In the genomic region with DNA sequence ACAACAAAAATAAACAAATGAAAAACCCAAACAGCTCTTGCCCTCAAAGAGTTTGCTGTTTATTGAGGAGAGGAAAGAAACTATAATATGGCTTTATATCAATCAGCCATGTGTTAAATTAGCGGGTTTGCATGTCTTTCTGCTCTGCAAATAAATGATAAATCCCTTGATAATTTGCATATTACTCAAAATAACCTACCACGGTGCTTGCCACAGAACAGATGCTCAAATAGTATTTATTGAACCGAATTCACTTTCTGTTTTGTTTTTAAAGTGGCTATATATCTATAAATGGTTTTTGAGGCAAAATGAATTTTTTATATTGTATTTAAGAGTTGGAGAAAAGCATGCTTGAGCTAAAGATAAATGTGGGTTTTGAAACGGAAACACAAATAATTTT, we compare ENCODE assay signal across 29 cellular contexts.
DNase-seq lines count a peak whose midpoint lies in the region; ATAC-seq, FAIRE-seq and TF ChIP-seq lines count a peak whose summit lies in the region.
"Had no signal": no experiment of that assay in that cellular context is flagged by ENCODE, and none has a peak within 500 bp of the region (broad histone marks: within the 10 kb centered on the region; RNA-seq: fewer than 3 reads in every experiment).

No MANE protein-coding gene starts in this region.

- ATAC-seq in GM18907 (IDR thresholded peaks at IDR 0.05; ENCODE audit: unreplicated experiment): peak; percentile 72
- peak; percentile 53 for ATAC-seq in HG02623 (IDR thresholded peaks at IDR 0.05; ENCODE audit: unreplicated experiment)
- peak; percentile 82 for ATAC-seq in HG03342 (IDR thresholded peaks at IDR 0.05; ENCODE audit: unreplicated experiment)
- ATAC-seq: activated naive CD8-positive, alpha-beta T cell treated with anti-CD3 and anti-CD28 coated beads, Interleukin-2, amount 50 U/mL, for 24 hours; natural killer cell treated with Interleukin-12 subunit alpha and Interleukin-12 subunit beta and Interleukin-15 and Interleukin-18, amount 100 ng/mL, for 72 hours; Right ventricle myocardium inferior; stimulated activated naive CD8-positive, alpha-beta T cell treated with anti-CD3 and anti-CD28 coated beads, Interleukin-15, Interleukin-2, amounts not matched to agents 100 U/mL and 50 U/mL, for 24 hours had no signal

- H3K27ac ChIP-seq in DOHH2 (ENCODE audit: low read depth, low read length): peak overlapping the region; percentile 37
- no peak overlapping the region for H3K27ac ChIP-seq in thyroid gland
- no peak overlapping the region for H3K27ac ChIP-seq in spleen
- H3K27ac ChIP-seq: 22Rv1, left ventricle myocardium inferior, ovary, tibial artery had no signal

- FAIRE-seq in H54 (lab: Jason Lieb, UNC): no peak
- FAIRE-seq: GM19239 had no signal

- no peak for TF ChIP-seq CTCF in DOHH2 (IDR thresholded peaks at IDR 0.05; ENCODE audit: low read depth, low read length, poor library complexity, severe bottlenecking)
- TF ChIP-seq CTCF in thyroid gland (IDR thresholded peaks at IDR 0.05): no peak
- TF ChIP-seq CTCF in spleen (IDR thresholded peaks at IDR 0.05 in 8 of 11, conservative IDR thresholded peaks at IDR 0.05 in 3 of 11): no peak

- H3K79me2 ChIP-seq in DOHH2 (ENCODE audit: control insufficient read depth, low read length): no peaks in the 10 kb centered on the region

- no peaks in the 10 kb centered on the region for H3K36me3 ChIP-seq in DOHH2 (ENCODE audit: control insufficient read depth, low read length)
- H3K36me3 ChIP-seq in thyroid gland: no peaks in the 10 kb centered on the region
- no peaks in the 10 kb centered on the region for H3K36me3 ChIP-seq in spleen
- H3K36me3 ChIP-seq: left ventricle myocardium inferior, ovary, tibial artery had no signal

- DNase-seq in thyroid gland (no peak), spleen (no peak), H54 (ENCODE audit: insufficient read length, low spot score) (no peak), NCI-H1694 treated with DMSO at 0.1 percent for 48 hours (lab: John Stamatoyannopoulos, UW) (no peak)
- DNase-seq: activated B cell treated with CpG ODN at 0.5 μM for 24 hours; activated CD4-positive, alpha-beta T cell treated with anti-CD3 and anti-CD28 coated beads, Interleukin-2, amount 50 U/mL, for 48 hours; activated effector memory CD4-positive, alpha-beta T cell treated with Interleukin-2 at 50 U/mL for 16 hours; activated naive CD8-positive, alpha-beta T cell treated with anti-CD3 and anti-CD28 coated beads, Interleukin-2, amount 50 U/mL, for 24 hours; DMS79 treated with DMSO at 0.1 percent for 48 hours; erythroblast; foreskin melanocyte; hippocampal formation; left ventricle myocardium inferior; NCI-H1092 treated with DMSO at 0.1 percent for 48 hours; NCI-H2029 treated with DMSO at 0.1 percent for 48 hours; OCI-M1; ovary; stimulated activated CD4-positive, alpha-beta T cell treated with anti-CD3 and anti-CD28 coated beads, Interleukin-4, amount 100 ng/mL, for 24 hours; stimulated activated naive CD8-positive, alpha-beta T cell treated with anti-CD3 and anti-CD28 coated beads, Interleukin-15, Interleukin-2, amounts not matched to agents 100 U/mL and 50 U/mL, for 24 hours; T1000; tibial artery had no signal

- H3K4me1 ChIP-seq in DOHH2 (ENCODE audit: control insufficient read depth, low read length) (peaks cover 81% of the 10 kb centered on the region), thyroid gland (no peaks in the 10 kb centered on the region), spleen (no peaks in the 10 kb centered on the region)
- H3K4me1 ChIP-seq: left ventricle myocardium inferior, tibial artery had no signal

- H3K9me2 ChIP-seq in DOHH2 (replicated peaks; ENCODE audit: control insufficient read depth, low read length): no peaks in the 10 kb centered on the region

- H3K9me3 ChIP-seq in DOHH2 (ENCODE audit: control insufficient read depth, insufficient read depth, low read length): no peaks in the 10 kb centered on the region
- H3K9me3 ChIP-seq in thyroid gland: no peaks in the 10 kb centered on the region
- no peaks in the 10 kb centered on the region for H3K9me3 ChIP-seq in spleen
- H3K9me3 ChIP-seq: left ventricle myocardium inferior, ovary, tibial artery had no signal

- intact Hi-C loops in thyroid gland (cut with DNase I) (no loop called here), spleen (cut with DNase I; ENCODE audit: low total_unique reads) (no loop called here)

- H3K4me2 ChIP-seq in DOHH2 (ENCODE audit: low read length): peak overlapping the region; percentile 60

- no peaks in the 10 kb centered on the region for H3F3A ChIP-seq in DOHH2 (ENCODE audit: control insufficient read depth, insufficient read depth)

- no peaks in the 10 kb centered on the region for H4K20me1 ChIP-seq in DOHH2 (ENCODE audit: control insufficient read depth, insufficient read depth, low read depth, low read length)

- WGBS in thyroid gland, 2 donors: 85 to 87% methylated on average over 4 of the region's 4 CpGs
- 72 to 77% (median 75%) methylated on average over 4 of the region's 4 CpGs for WGBS in spleen, 5 donors

- H3K27me3 ChIP-seq in DOHH2 (ENCODE audit: control insufficient read depth, low read length): no peaks in the 10 kb centered on the region
- H3K27me3 ChIP-seq in thyroid gland: no peaks in the 10 kb centered on the region
- H3K27me3 ChIP-seq in spleen (replicated peaks in 1 of 7): no peaks in the 10 kb centered on the region
- H3K27me3 ChIP-seq: ovary, tibial artery had no signal

- TF ChIP-seq POLR2A in thyroid gland (IDR thresholded peaks at IDR 0.05) (no peak), spleen (IDR thresholded peaks at IDR 0.05) (no peak), H54 (IDR thresholded peaks at IDR 0.05; ENCODE audit: low read depth, low read length) (no peak)

- H3K4me3 ChIP-seq in DOHH2 (ENCODE audit: low read length): peak overlapping the region; percentile 51
- no peak overlapping the region for H3K4me3 ChIP-seq in thyroid gland (replicated peaks in 1 of 3)
- no peak overlapping the region for H3K4me3 ChIP-seq in spleen
- H3K4me3 ChIP-seq: left ventricle myocardium inferior, ovary, tibial artery had no signal
